Comparison of ENCODE assay signal across 16 cellular contexts in the genomic region with DNA sequence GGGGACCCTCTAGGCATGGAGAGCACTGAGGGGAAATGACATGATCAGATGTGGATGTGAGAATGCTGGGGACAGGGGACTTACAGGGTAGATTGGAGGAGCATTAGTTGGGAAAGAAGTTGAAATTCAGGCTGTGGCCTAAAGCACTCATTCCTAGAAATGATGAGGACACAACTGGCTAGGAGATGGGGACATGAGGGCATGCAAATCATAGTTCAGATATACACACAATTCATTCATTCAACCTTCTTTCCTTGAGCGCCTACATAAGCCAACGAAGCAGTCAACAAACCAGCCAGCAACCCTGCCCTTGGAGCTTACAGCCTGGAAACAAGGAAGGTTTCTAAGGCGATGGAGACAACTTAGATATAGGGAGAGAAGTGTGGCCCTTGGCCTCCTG. TPM values are rescaled to one million over a fixed set of nuclear protein-coding genes. Genes with fewer than 3 reads are reported as not detected.
A peak's percentile ranks its signal among the peaks of the same experiment; 100 is the strongest.
DNase-seq lines count a peak whose midpoint lies in the region; ATAC-seq and TF ChIP-seq lines count a peak whose summit lies in the region.
"Had no signal": no experiment of that assay in that cellular context is flagged by ENCODE, and none has a peak within 500 bp of the region (broad histone marks: within the 10 kb centered on the region; RNA-seq: fewer than 3 reads in every experiment).

No MANE protein-coding gene starts in this region.

- no peaks in the 10 kb centered on the region for H3K27me3 ChIP-seq in right atrium auricular region
- no peaks in the 10 kb centered on the region for H3K27me3 ChIP-seq in right cardiac atrium (ENCODE audit: control insufficient read depth, insufficient read depth)
- H3K27me3 ChIP-seq in MM.1S (replicated peaks; ENCODE audit: insufficient read depth, low read length), result no peaks in the 10 kb centered on the region
- H3K27me3 ChIP-seq in trophoblast cell (ENCODE audit: insufficient read depth, low read length), result no peaks in the 10 kb centered on the region
- no peaks in the 10 kb centered on the region for H3K27me3 ChIP-seq in vagina

- peaks cover 18% of the 10 kb centered on the region for H3K27me3 Mint-ChIP-seq in activated T-cell treated with anti-CD3 and anti-CD28 coated beads, Interleukin-2, amount 50 U/mL, for 72 hours (ENCODE audit: low read depth)

- no peak overlapping the region for H2BK12ac ChIP-seq in trophoblast cell (ENCODE audit: low read length)

- H3K9me3 ChIP-seq in right atrium auricular region (no peaks in the 10 kb centered on the region), right cardiac atrium (ENCODE audit: control insufficient read depth, low read length) (no peaks in the 10 kb centered on the region), MM.1S (replicated peaks; ENCODE audit: insufficient read depth, low read length) (no peaks in the 10 kb centered on the region), trophoblast cell (ENCODE audit: insufficient read depth, low read depth, low read length) (peaks cover under 1% of the 10 kb centered on the region), vagina (no peaks in the 10 kb centered on the region)

- peak overlapping the region; percentile 49 for H2BK120ac ChIP-seq in trophoblast cell (ENCODE audit: insufficient read depth, low read length, poor library complexity)

- no peak for TF ChIP-seq POLR2A in vagina (IDR thresholded peaks at IDR 0.05)

- no peak overlapping the region for H2AFZ ChIP-seq in MM.1S (ENCODE audit: low read length)
- H2AFZ ChIP-seq in trophoblast cell (ENCODE audit: insufficient read depth, low read length, poor library complexity), result no peak overlapping the region

- no peak for TF ChIP-seq CTCF in right atrium auricular region (IDR thresholded peaks at IDR 0.05)
- TF ChIP-seq CTCF in MM.1S (IDR thresholded peaks at IDR 0.05; ENCODE audit: low read length), result no peak
- TF ChIP-seq CTCF in vagina (IDR thresholded peaks at IDR 0.05), result no peak

- H4K8ac ChIP-seq in trophoblast cell (ENCODE audit: low read depth, low read length), result peak overlapping the region; percentile 34

- H3F3A ChIP-seq in MM.1S (ENCODE audit: insufficient read depth, low read length), result peaks cover 25% of the 10 kb centered on the region

- ATAC-seq in right cardiac atrium, result no peak
- ATAC-seq in activated T-cell treated with anti-CD3 and anti-CD28 coated beads, Interleukin-2, amount 50 U/mL, for 72 hours (replicated peaks in 1 of 2), result no peak
- no peak for ATAC-seq in GM18519 (IDR thresholded peaks at IDR 0.05; ENCODE audit: low FRiP score, unreplicated experiment)
- ATAC-seq: CD8-positive, alpha-beta T cell had no signal

- 73% methylated on average over 3 of the region's 3 CpGs for WGBS in right cardiac atrium
- no CpG with 5 or more reads among the region's 3 CpGs for WGBS in trophoblast cell (ENCODE audit: extremely low coverage, insufficient coverage, insufficient read length)

- H3K27ac ChIP-seq in right atrium auricular region (no peak overlapping the region), right cardiac atrium (ENCODE audit: low read length) (no peak overlapping the region), MM.1S (ENCODE audit: low read length) (peak overlapping the region; percentile 96; the same call in 1 of the 2 replicates), trophoblast cell (ENCODE audit: low read depth, low read length) (no peak overlapping the region), vagina (no peak overlapping the region)
- H3K27ac ChIP-seq: C4-2B, HL-60 had no signal

- DNase-seq in right atrium auricular region (ENCODE audit: low spot score) (peak; percentile 30), right cardiac atrium (no peak), MM.1S (no peak), trophoblast cell (peak; percentile 64 to 80), vagina (ENCODE audit: extremely low spot score in 2 of 2) (no peak)
- no peak for DNase-seq in activated T-cell treated with anti-CD3 and anti-CD28 coated beads, Interleukin-2, amount 50 U/mL, for 72 hours
- DNase-seq: 8988T; CD8-positive, alpha-beta T cell; COR-L47; DND-41; GDM1; GOT3; HCEC 1CT had no signal

- no peaks in the 10 kb centered on the region for H3K36me3 Mint-ChIP-seq in activated T-cell treated with anti-CD3 and anti-CD28 coated beads, Interleukin-2, amount 50 U/mL, for 72 hours (ENCODE audit: insufficient read depth in 2 of 2)
- H3K36me3 Mint-ChIP-seq: CD8-positive, alpha-beta T cell had no signal

- H3K4me3 Mint-ChIP-seq in activated T-cell treated with anti-CD3 and anti-CD28 coated beads, Interleukin-2, amount 50 U/mL, for 72 hours, result no peak overlapping the region
- H3K4me3 Mint-ChIP-seq: CD8-positive, alpha-beta T cell had no signal

- H3K14ac ChIP-seq in trophoblast cell (ENCODE audit: low read length), result no peak overlapping the region

- peak overlapping the region; percentile 78 for H4K91ac ChIP-seq in trophoblast cell (ENCODE audit: low read depth, low read length)

- H3K4me1 ChIP-seq in right atrium auricular region (no peaks in the 10 kb centered on the region), right cardiac atrium (ENCODE audit: control insufficient read depth, insufficient read depth, low read length) (no peaks in the 10 kb centered on the region), MM.1S (ENCODE audit: low read length) (peaks cover 57% of the 10 kb centered on the region), trophoblast cell (ENCODE audit: control insufficient read depth in 1 of 2, insufficient read depth in 2 of 2, low read length in 2 of 2) (peaks cover 12 to 15% of the 10 kb centered on the region in 2 experiments), vagina (peaks cover 4% of the 10 kb centered on the region)

- H3K4me1 Mint-ChIP-seq in activated T-cell treated with anti-CD3 and anti-CD28 coated beads, Interleukin-2, amount 50 U/mL, for 72 hours (ENCODE audit: low read depth), result no peaks in the 10 kb centered on the region

- H3K27ac Mint-ChIP-seq in activated T-cell treated with anti-CD3 and anti-CD28 coated beads, Interleukin-2, amount 50 U/mL, for 72 hours, result no peak overlapping the region
- H3K27ac Mint-ChIP-seq: CD8-positive, alpha-beta T cell had no signal

- H3K79me1 ChIP-seq in trophoblast cell (ENCODE audit: low read length), result peaks cover 37% of the 10 kb centered on the region

- H3K9ac ChIP-seq in MM.1S (ENCODE audit: low read length) (no peak overlapping the region), trophoblast cell (ENCODE audit: low read length) (no peak overlapping the region)

- H3K4ac ChIP-seq in trophoblast cell (ENCODE audit: low read depth, low read length), result no peak overlapping the region

- no peak overlapping the region for H3K4me3 ChIP-seq in right atrium auricular region
- no peak overlapping the region for H3K4me3 ChIP-seq in right cardiac atrium (ENCODE audit: low read length)
- H3K4me3 ChIP-seq in MM.1S (ENCODE audit: low read length), result no peak overlapping the region
- H3K4me3 ChIP-seq in trophoblast cell (ENCODE audit: low read depth, low read length), result no peak overlapping the region
- H3K4me3 ChIP-seq in vagina, result no peak overlapping the region

- H3K18ac ChIP-seq in trophoblast cell (ENCODE audit: low read length), result no peak overlapping the region

- no peak overlapping the region for H2AK5ac ChIP-seq in trophoblast cell (ENCODE audit: low read length)

- H3K36me3 ChIP-seq in right atrium auricular region (no peaks in the 10 kb centered on the region), MM.1S (replicated peaks; ENCODE audit: insufficient read depth, low read length) (no peaks in the 10 kb centered on the region; the same call in 1 of the 2 replicates), trophoblast cell (ENCODE audit: control insufficient read depth in 1 of 2, insufficient read depth in 2 of 2, low read length in 2 of 2) (no peaks in the 10 kb centered on the region), vagina (no peaks in the 10 kb centered on the region)

- H3K4me2 ChIP-seq in MM.1S (ENCODE audit: low read depth, low read length) (0 out of 2 replicates have a peak overlapping the region, but pooled peaks have one; percentile 13), trophoblast cell (ENCODE audit: low read length) (no peak overlapping the region)

- no peaks in the 10 kb centered on the region for H3K9me3 Mint-ChIP-seq in activated T-cell treated with anti-CD3 and anti-CD28 coated beads, Interleukin-2, amount 50 U/mL, for 72 hours
- H3K9me3 Mint-ChIP-seq: CD8-positive, alpha-beta T cell had no signal

- peaks cover 53% of the 10 kb centered on the region for H3K79me2 ChIP-seq in MM.1S (ENCODE audit: low read length)
- H3K79me2 ChIP-seq in trophoblast cell (ENCODE audit: control insufficient read depth, insufficient read depth, low read length, poor library complexity), result peaks cover 3% of the 10 kb centered on the region

- no peaks in the 10 kb centered on the region for H4K20me1 ChIP-seq in MM.1S (ENCODE audit: insufficient read depth, low read length)

- intact Hi-C loops in right cardiac atrium (cut with DNase I) (no loop called here), vagina (cut with DNase I) (no loop called here)

- H2BK5ac ChIP-seq in trophoblast cell (ENCODE audit: low read depth, low read length, poor library complexity), result peak overlapping the region; percentile 43

- no peak overlapping the region for H3K23ac ChIP-seq in trophoblast cell (ENCODE audit: low read length)

- no peak overlapping the region for H4K12ac ChIP-seq in trophoblast cell (ENCODE audit: low read depth, low read length)

- no peaks in the 10 kb centered on the region for H3K9me2 ChIP-seq in MM.1S (replicated peaks; ENCODE audit: insufficient read depth, low read length)

RNA-seq across cellular contexts. Expression of a gene that starts 14.2 kb away (rescaled TPM):
- total RNA-seq in right atrium auricular region (1 to 10 TPM; 1.8 to 4.2 TPM), right cardiac atrium (1 to 10 TPM; 1.8 to 2.6 (median 2.3) TPM), vagina (4.2 TPM)
- polyA plus RNA-seq in right cardiac atrium, result 0.75 TPM
- 4.3 and 4.7 TPM in 2 replicates for polyA plus RNA-seq in trophoblast cell (2013)
- 1 to 10 TPM; 1.8 to 3.8 TPM for total RNA-seq in activated T-cell treated with anti-CD3 and anti-CD28 coated beads, Interleukin-2, amount 50 U/mL, for 72 hours

Comparison
In these comparisons a context has a peak if more than half of its experiments do, and no peak if none do; other contexts are left out.
1. DNase-seq: peak in right atrium auricular region (single experiment) and trophoblast cell (2 of 2); none in right cardiac atrium (0 of 3), MM.1S (single experiment), activated T-cell treated with anti-CD3 and anti-CD28 coated beads, Interleukin-2, amount 50 U/mL, for 72 hours (0 of 2) and vagina (0 of 2).